In the genomic region with DNA sequence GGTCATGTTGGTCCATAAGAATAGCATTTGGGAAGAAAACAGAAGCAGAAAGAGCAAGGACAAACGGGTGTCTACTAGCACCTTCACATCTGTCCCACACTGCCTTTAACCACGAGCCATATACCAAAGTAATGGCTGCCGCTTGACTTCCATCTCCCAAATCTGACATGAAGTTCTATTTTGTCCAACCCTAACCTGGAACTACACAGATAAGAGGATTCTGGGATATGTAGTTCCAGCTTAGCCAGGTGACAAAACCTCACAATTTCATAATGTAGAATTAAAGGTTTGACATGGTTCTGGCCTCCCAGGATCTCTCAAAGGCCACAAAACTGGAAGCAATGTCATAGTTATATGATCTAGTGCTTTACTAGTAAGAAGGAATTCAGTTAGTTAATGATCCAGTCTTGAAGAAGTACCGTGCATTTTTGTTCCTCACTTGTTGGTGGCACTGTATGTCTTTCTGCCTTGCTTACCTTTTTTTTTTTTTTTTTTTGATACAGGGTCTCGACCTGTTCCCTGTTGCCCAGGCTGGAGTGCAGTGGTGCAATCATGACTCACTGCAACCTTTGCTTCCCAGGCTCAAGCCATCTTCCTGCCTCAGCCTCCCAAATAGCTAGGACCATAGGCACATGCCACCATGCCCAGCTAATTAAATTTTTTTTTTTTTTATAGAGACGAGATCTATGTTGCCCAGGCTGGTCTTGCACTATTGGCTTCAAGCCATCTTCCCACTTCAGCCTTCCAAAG, we compare ENCODE assay signal across 19 cellular contexts. TPM values are rescaled to one million over a fixed set of nuclear protein-coding genes. Genes with fewer than 3 reads are reported as not detected.
DNase-seq lines count a peak whose midpoint lies in the region; ATAC-seq and TF ChIP-seq lines count a peak whose summit lies in the region.
"Had no signal": no experiment of that assay in that cellular context is flagged by ENCODE, and none has a peak within 500 bp of the region (broad histone marks: within the 10 kb centered on the region; RNA-seq: fewer than 3 reads in every experiment).

No MANE protein-coding gene starts in this region.

- H3K27me3 ChIP-seq in right lobe of liver: no peaks in the 10 kb centered on the region
- H3K27me3 ChIP-seq: BE2C had no signal

- no peak overlapping the region for H3K4me3 ChIP-seq in right lobe of liver

- intact Hi-C loops in left colon (cut with DNase I, micrococcal nuclease): no loop called here
- intact Hi-C loops in right lobe of liver (cut with DNase I): no loop called here

- TF ChIP-seq CTCF in right lobe of liver (IDR thresholded peaks at IDR 0.05): no peak

- H3K4me1 ChIP-seq in right lobe of liver: peaks cover 0 to 6% (median 0%) of the 10 kb centered on the region in 4 donors
- H3K4me1 ChIP-seq: BE2C had no signal

- 81% methylated on average over 6 of the region's 6 CpGs for WGBS in right lobe of liver (ENCODE audit: insufficient coverage, low coverage, low lambda C conversion rate, missing lambda C conversion rate)

- ATAC-seq in left colon: peak; percentile 41
- ATAC-seq in right lobe of liver: peak in 3 of 4 donors; percentile 58 to 95 (median 76)

- DNase-seq in DMS79 (lab: John Stamatoyannopoulos, UW) (peak; percentile 20), DMS79 treated with DMSO at 0.1 percent for 48 hours (lab: John Stamatoyannopoulos, UW) (peak; percentile 13), left colon (no peak), right lobe of liver (peak in 1 of 3 donors; percentile 53), H4 (ENCODE audit: low spot score) (no peak), NCI-H2196 treated with DMSO at 0.1 percent for 48 hours (lab: John Stamatoyannopoulos, UW; ENCODE audit: unreplicated experiment) (no peak), KG1 (lab: John Stamatoyannopoulos, UW) (no peak)
- DNase-seq: ACHN; BE2C; C1 segment of cervical spinal cord; CD4-positive, CD25-positive, alpha-beta regulatory T cell; CD8-positive, alpha-beta memory T cell; COR-L47; GF-D8; GOT3; H9; IMR-90; KBM-7 had no signal

- H3K27ac ChIP-seq in right lobe of liver: no peak overlapping the region
- H3K27ac ChIP-seq: HL-60 had no signal

- H3K9me3 ChIP-seq in right lobe of liver: no peaks in the 10 kb centered on the region
- H3K9me3 ChIP-seq: BE2C had no signal

- no peak for TF ChIP-seq POLR2A in right lobe of liver (IDR thresholded peaks at IDR 0.05)

- H3K36me3 ChIP-seq in right lobe of liver: no peaks in the 10 kb centered on the region
- H3K36me3 ChIP-seq: BE2C had no signal

RNA-seq across cellular contexts. Expression of a gene that starts 17.5 kb away (rescaled TPM):
- total RNA-seq in left colon: 10 to 100 TPM; 97.2 to 98.6 TPM
- 10 to 100 TPM; 12.6 to 28.1 (median 17.5) TPM for total RNA-seq in right lobe of liver
- total RNA-seq in H4 (2014; rRNA removed; shearing (Covaris generic)): 47.0 and 70.9 TPM in 2 replicates

Comparison
In these comparisons a context has a peak if more than half of its experiments do, and no peak if none do; other contexts are left out.
1. DNase-seq: peak in DMS79 (single experiment) and DMS79 treated with DMSO at 0.1 percent for 48 hours (single experiment); none in left colon (0 of 2), H4 (single experiment), NCI-H2196 treated with DMSO at 0.1 percent for 48 hours (single experiment) and KG1 (single experiment).